Comparison of ENCODE assay signal across 18 cellular contexts in genomic region chr2:134167015-134167414, GRCh38.
DNase-seq lines count a peak whose midpoint lies in the region; ATAC-seq, FAIRE-seq and TF ChIP-seq lines count a peak whose summit lies in the region.
"Had no signal": no experiment of that assay in that cellular context is flagged by ENCODE, and none has a peak within 500 bp of the region (broad histone marks: within the 10 kb centered on the region; RNA-seq: fewer than 3 reads in every experiment).

No MANE protein-coding gene starts in this region.

- H3K79me2 ChIP-seq in SK-N-SH (ENCODE audit: insufficient read depth) (peaks cover 14% of the 10 kb centered on the region; the same call in 1 of the 2 replicates), GM23338 (replicated peaks; ENCODE audit: insufficient read depth) (peaks cover 84% of the 10 kb centered on the region)

- DNase-seq in SK-N-SH (no peak), RCC 7860 (ENCODE audit: low spot score) (peak; percentile 10), chondrocyte (ENCODE audit: low spot score) (no peak), GM23338 (ENCODE audit: low spot score) (no peak), vagina (ENCODE audit: extremely low spot score in 2 of 2) (no peak), lower leg skin (ENCODE audit: low spot score in 2 of 2) (no peak)
- DNase-seq in stimulated activated effector memory CD8-positive, alpha-beta T cell treated with anti-CD3 and anti-CD28 coated beads, Interleukin-12 subunit alpha, Interleukin-12 subunit beta, amount 100 ng/mL, for 72 hours (ENCODE audit: low spot score in 2 of 2) = no peak
- DNase-seq: activated CD4-positive, CD25-positive, alpha-beta regulatory T cell treated with anti-CD3 and anti-CD28 coated beads, Interleukin-2, amount 50 U/mL, for 72 hours; activated T-cell treated with anti-CD3 and anti-CD28 coated beads, Interleukin-2, amount 50 U/mL, for 1 hour; anterior cingulate cortex; Caco-2; NCI-H1092 treated with DMSO at 0.1 percent for 48 hours; NCI-H2227 treated with DMSO at 0.1 percent for 48 hours; stimulated activated CD4-positive, alpha-beta T cell treated with anti-CD3 and anti-CD28 coated beads, Interleukin-4, amount 100 ng/mL, for 4 hours had no signal

- H3K4me3 Mint-ChIP-seq in chondrocyte (ENCODE audit: unreplicated experiment) (no peak overlapping the region), GM23338 (no peak overlapping the region)
- H3K4me3 Mint-ChIP-seq in stimulated activated effector memory CD8-positive, alpha-beta T cell treated with anti-CD3 and anti-CD28 coated beads, Interleukin-12 subunit alpha, Interleukin-12 subunit beta, amount 100 ng/mL, for 72 hours = no peak overlapping the region
- H3K4me3 Mint-ChIP-seq: dendritic cell treated with granulocyte-macrophage colony-stimulating factor and Interleukin-4, amounts not matched to agents 40 ng/mL and 50 ng/mL, for 4 days; mesothelial cell of epicardium had no signal

- WGBS in SK-N-SH (ENCODE audit: low lambda C conversion rate) = 88% methylated on average over 3 of the region's 3 CpGs
- 73 to 80% methylated on average over 3 of the region's 3 CpGs for WGBS in lower leg skin, 2 donors

- H3K27ac ChIP-seq in SK-N-SH (ENCODE audit: low read depth in 2 of 2, low read length in 1 of 2) (no peak overlapping the region), GM23338 (ENCODE audit: low read depth) (no peak overlapping the region), vagina (no peak overlapping the region)
- H3K27ac ChIP-seq: neutrophil had no signal

- TF ChIP-seq CTCF in SK-N-SH (IDR thresholded peaks at IDR 0.05) (no peak), chondrocyte (IDR thresholded peaks at IDR 0.05) (no peak), GM23338 (conservative IDR thresholded peaks at IDR 0.05; ENCODE audit: low read depth in 2 of 2) (no peak), vagina (IDR thresholded peaks at IDR 0.05) (no peak), lower leg skin (IDR thresholded peaks at IDR 0.05) (no peak)

- H2AFZ ChIP-seq in SK-N-SH (ENCODE audit: low read depth) = no peak overlapping the region
- H2AFZ ChIP-seq in GM23338 = no peak overlapping the region

- CTCF ChIA-PET in SK-N-SH (lab: Yijun Ruan, JAX) = interaction anchor here (1.7 kb wide), 1 partner anchor 78 kb away, joined by 5 read pairs; no protein-coding TSS in a partner anchor

- no peaks in the 10 kb centered on the region for H3K36me3 Mint-ChIP-seq in chondrocyte (ENCODE audit: low read depth)
- no peaks in the 10 kb centered on the region for H3K36me3 Mint-ChIP-seq in stimulated activated effector memory CD8-positive, alpha-beta T cell treated with anti-CD3 and anti-CD28 coated beads, Interleukin-12 subunit alpha, Interleukin-12 subunit beta, amount 100 ng/mL, for 72 hours
- H3K36me3 Mint-ChIP-seq in GM23338 (ENCODE audit: low read depth) = peaks cover 2% of the 10 kb centered on the region; the same call in 2 of the 3 replicates

- H3K4me3 ChIP-seq in SK-N-SH (ENCODE audit: low read depth in 2 of 2, low read length in 1 of 2) (no peak overlapping the region), GM23338 (no peak overlapping the region), vagina (no peak overlapping the region), lower leg skin (ENCODE audit: low read depth, poor library complexity, severe bottlenecking) (no peak overlapping the region)

- H3F3A ChIP-seq in SK-N-SH (replicated peaks; ENCODE audit: insufficient read depth) = no peaks in the 10 kb centered on the region
- no peaks in the 10 kb centered on the region for H3F3A ChIP-seq in GM23338 (replicated peaks; ENCODE audit: low read depth)

- no peaks in the 10 kb centered on the region for H3K9me3 Mint-ChIP-seq in chondrocyte (ENCODE audit: low read depth)
- H3K9me3 Mint-ChIP-seq in stimulated activated effector memory CD8-positive, alpha-beta T cell treated with anti-CD3 and anti-CD28 coated beads, Interleukin-12 subunit alpha, Interleukin-12 subunit beta, amount 100 ng/mL, for 72 hours = no peaks in the 10 kb centered on the region
- no peaks in the 10 kb centered on the region for H3K9me3 Mint-ChIP-seq in GM23338
- H3K9me3 Mint-ChIP-seq: dendritic cell treated with granulocyte-macrophage colony-stimulating factor and Interleukin-4, amounts not matched to agents 40 ng/mL and 50 ng/mL, for 4 days; mesothelial cell of epicardium had no signal

- peaks cover 0 to 2% of the 10 kb centered on the region in 2 experiments; a peak in 3 of 4 replicates for H3K4me1 ChIP-seq in SK-N-SH (ENCODE audit: control insufficient read depth in 1 of 2, insufficient read depth in 2 of 2, low read depth in 1 of 2, low read length in 1 of 2)
- peaks cover 15% of the 10 kb centered on the region for H3K4me1 ChIP-seq in GM23338 (ENCODE audit: insufficient read depth)
- no peaks in the 10 kb centered on the region for H3K4me1 ChIP-seq in vagina
- H3K4me1 ChIP-seq: Caco-2 had no signal

- no peak for TF ChIP-seq EP300 in SK-N-SH (IDR thresholded peaks at IDR 0.05; ENCODE audit: borderline replicate concordance in 1 of 2, low read depth in 1 of 2, low read length in 1 of 2)

- TF ChIP-seq RAD21 in SK-N-SH (IDR thresholded peaks at IDR 0.05; ENCODE audit: low read length) = no peak

- H3K9me2 ChIP-seq in SK-N-SH = no peaks in the 10 kb centered on the region
- no peaks in the 10 kb centered on the region for H3K9me2 ChIP-seq in GM23338 (ENCODE audit: insufficient read depth)

- no peak overlapping the region for H3K9ac ChIP-seq in SK-N-SH

- H3K27me3 ChIP-seq in SK-N-SH (ENCODE audit: insufficient read depth) (no peaks in the 10 kb centered on the region), GM23338 (ENCODE audit: insufficient read depth) (no peaks in the 10 kb centered on the region), vagina (no peaks in the 10 kb centered on the region)
- H3K27me3 ChIP-seq: neutrophil had no signal

- H3K9me3 ChIP-seq in SK-N-SH (no peaks in the 10 kb centered on the region), vagina (no peaks in the 10 kb centered on the region)
- H3K9me3 ChIP-seq: Caco-2, neutrophil had no signal

- peak overlapping the region; percentile 13 for H3K27ac Mint-ChIP-seq in chondrocyte (ENCODE audit: unreplicated experiment)
- peak overlapping the region; percentile 4 for H3K27ac Mint-ChIP-seq in stimulated activated effector memory CD8-positive, alpha-beta T cell treated with anti-CD3 and anti-CD28 coated beads, Interleukin-12 subunit alpha, Interleukin-12 subunit beta, amount 100 ng/mL, for 72 hours
- no peak overlapping the region for H3K27ac Mint-ChIP-seq in GM23338
- H3K27ac Mint-ChIP-seq: dendritic cell treated with granulocyte-macrophage colony-stimulating factor and Interleukin-4, amounts not matched to agents 40 ng/mL and 50 ng/mL, for 4 days; mesothelial cell of epicardium had no signal

- H3K36me3 ChIP-seq in SK-N-SH (replicated peaks in 1 of 2; ENCODE audit: control insufficient read depth in 1 of 2, insufficient read depth in 2 of 2, low read length in 1 of 2) (no peaks in the 10 kb centered on the region), GM23338 (ENCODE audit: insufficient read depth) (no peaks in the 10 kb centered on the region), vagina (no peaks in the 10 kb centered on the region)
- H3K36me3 ChIP-seq: neutrophil had no signal

- FAIRE-seq in RCC 7860 (lab: Jason Lieb, UNC) = no peak

- H3K4me1 Mint-ChIP-seq in chondrocyte (ENCODE audit: low read depth) (peaks cover 11% of the 10 kb centered on the region), GM23338 (peaks cover 38% of the 10 kb centered on the region)
- peaks cover 85% of the 10 kb centered on the region for H3K4me1 Mint-ChIP-seq in stimulated activated effector memory CD8-positive, alpha-beta T cell treated with anti-CD3 and anti-CD28 coated beads, Interleukin-12 subunit alpha, Interleukin-12 subunit beta, amount 100 ng/mL, for 72 hours
- H3K4me1 Mint-ChIP-seq: mesothelial cell of epicardium had no signal

- intact Hi-C loops in vagina (cut with DNase I) (no loop called here), lower leg skin (cut with DNase I; ENCODE audit: low total_unique reads) (no loop called here)

- ATAC-seq in SK-N-SH treated with all-trans-retinoic acid at 6 μM for 48 hours (peak; percentile 47), GM23338 (no peak)
- ATAC-seq in stimulated activated effector memory CD8-positive, alpha-beta T cell treated with anti-CD3 and anti-CD28 coated beads, Interleukin-12 subunit alpha, Interleukin-12 subunit beta, amount 100 ng/mL, for 72 hours = no peak

- H3K27me3 Mint-ChIP-seq in chondrocyte (ENCODE audit: low read depth) (no peaks in the 10 kb centered on the region), GM23338 (ENCODE audit: insufficient read depth, low read depth, poor library complexity) (peaks cover 4% of the 10 kb centered on the region)
- H3K27me3 Mint-ChIP-seq: dendritic cell treated with granulocyte-macrophage colony-stimulating factor and Interleukin-4, amounts not matched to agents 40 ng/mL and 50 ng/mL, for 4 days had no signal

- no peaks in the 10 kb centered on the region for H4K20me1 ChIP-seq in SK-N-SH (ENCODE audit: insufficient read depth)
- peaks cover 16% of the 10 kb centered on the region for H4K20me1 ChIP-seq in GM23338 (replicated peaks; ENCODE audit: insufficient read depth)

- H3K4me2 ChIP-seq in SK-N-SH (no peak overlapping the region), GM23338 (no peak overlapping the region)

- POLR2A ChIA-PET in SK-N-SH (lab: Yijun Ruan, JAX) = no interaction called here

- TF ChIP-seq POLR2A in vagina (IDR thresholded peaks at IDR 0.05) = no peak
- TF ChIP-seq POLR2A in lower leg skin (IDR thresholded peaks at IDR 0.05) = no peak

TF ChIP-seq in SK-N-SH treated with all-trans-retinoic acid at 6 μM for 48 hours, 23 proteins besides CTCF, POLR2A, EP300 and RAD21:
- TF ChIP-seq ZNF70 (CRISPR knock-in tag; IDR thresholded peaks at IDR 0.05) = peak; percentile 32; the same call in 1 of the 2 replicates
- TF ChIP-seq ZNF565 (CRISPR knock-in tag; conservative IDR thresholded peaks at IDR 0.05; ENCODE audit: low read depth) = no peak

TF ChIP-seq in SK-N-SH, 30 proteins besides CTCF, POLR2A, EP300 and RAD21 (continues in another document):
- no peak for TF ChIP-seq ELF1 (IDR thresholded peaks at IDR 0.05)
- TF ChIP-seq USF1 (IDR thresholded peaks at IDR 0.05; ENCODE audit: borderline replicate concordance, low read depth) = no peak

TF ChIP-seq in GM23338, 12 proteins besides CTCF, POLR2A, EP300 and RAD21 (continues in another document):
- TF ChIP-seq EZH2phosphoT487 (IDR thresholded peaks at IDR 0.05; ENCODE audit: unreplicated experiment) (no peak), ZNF331 (CRISPR knock-in tag; IDR thresholded peaks at IDR 0.05; ENCODE audit: low read depth) (no peak), JUNB (IDR thresholded peaks at IDR 0.05; ENCODE audit: unreplicated experiment) (no peak), EZH2 (IDR thresholded peaks at IDR 0.05; ENCODE audit: low read depth, unreplicated experiment) (no peak), NANOG (IDR thresholded peaks at IDR 0.05; ENCODE audit: borderline replicate concordance) (no peak), POLR2AphosphoS5 (IDR thresholded peaks at IDR 0.05; ENCODE audit: low read depth) (no peak), STAT1 (IDR thresholded peaks at IDR 0.05; ENCODE audit: unreplicated experiment) (no peak), CREB1 (CRISPR knock-in tag; IDR thresholded peaks at IDR 0.05; ENCODE audit: low read depth) (no peak)
